Comparison of ENCODE assay signal across 1 cellular context in genomic region chr4:183324619-183325018, GRCh38.
TF ChIP-seq lines count a peak whose summit lies in the region.

No MANE protein-coding gene starts in this region.

TF ChIP-seq in HepG2, 621 proteins besides CTCF, POLR2A, EP300 and RAD21 (continued from another document):
- TF ChIP-seq RBM22 (optimal IDR thresholded peaks at IDR 0.05; ENCODE audit: low read length): peak; percentile 58
